In the genomic region with DNA sequence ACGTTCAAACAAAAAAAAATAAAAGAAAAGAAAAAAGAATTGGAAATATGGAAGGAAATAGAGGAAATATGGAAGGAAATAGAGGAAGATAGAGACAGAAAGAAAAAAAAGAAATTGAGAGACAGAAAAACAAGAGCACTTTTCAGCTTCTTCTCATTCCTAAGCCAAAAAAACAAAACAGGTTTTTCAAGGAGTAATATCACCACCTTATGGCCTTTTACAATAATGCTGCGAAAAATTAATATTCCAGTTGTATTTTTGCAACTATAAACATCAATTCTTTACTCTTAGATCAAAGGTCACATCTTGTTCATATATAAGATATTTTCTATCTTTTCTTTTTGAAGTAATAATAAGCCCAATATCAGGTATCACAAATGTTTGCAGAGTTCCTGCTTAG, we compare ENCODE assay signal across 13 cellular contexts.
A peak's percentile ranks its signal among the peaks of the same experiment; 100 is the strongest.
DNase-seq lines count a peak whose midpoint lies in the region; ATAC-seq, FAIRE-seq and TF ChIP-seq lines count a peak whose summit lies in the region.
"Had no signal": no experiment of that assay in that cellular context is flagged by ENCODE, and none has a peak within 500 bp of the region (broad histone marks: within the 10 kb centered on the region; RNA-seq: fewer than 3 reads in every experiment).

No MANE protein-coding gene starts in this region.

- H3K27me3 ChIP-seq in DND-41 (ENCODE audit: insufficient read depth, low read length, poor library complexity) (no peaks in the 10 kb centered on the region), Loucy (ENCODE audit: insufficient read depth, low read length, poor library complexity, severe bottlenecking) (no peaks in the 10 kb centered on the region), left ventricle myocardium inferior (ENCODE audit: low read depth) (no peaks in the 10 kb centered on the region)

- H3K4me3 ChIP-seq in DND-41 (ENCODE audit: low read depth in 1 of 2, low read length in 2 of 2), result no peak overlapping the region
- no peak overlapping the region for H3K4me3 ChIP-seq in Loucy (ENCODE audit: low read length, poor library complexity, severe bottlenecking)
- H3K4me3 ChIP-seq in left ventricle myocardium inferior, result no peak overlapping the region

- no peaks in the 10 kb centered on the region for H4K20me1 ChIP-seq in DND-41 (ENCODE audit: insufficient read depth, low read length)
- H4K20me1 ChIP-seq in Loucy (ENCODE audit: insufficient read depth, low read length, poor library complexity, severe bottlenecking), result no peaks in the 10 kb centered on the region

- H2AFZ ChIP-seq in DND-41 (ENCODE audit: low read depth, low read length), result no peak overlapping the region
- no peak overlapping the region for H2AFZ ChIP-seq in Loucy (ENCODE audit: low read length)

- H3K36me3 ChIP-seq in DND-41 (ENCODE audit: insufficient read depth, low read length), result no peaks in the 10 kb centered on the region
- H3K36me3 ChIP-seq in Loucy (ENCODE audit: insufficient read depth, low read length), result no peaks in the 10 kb centered on the region
- H3K36me3 ChIP-seq in left ventricle myocardium inferior, result no peaks in the 10 kb centered on the region

- H3K9ac ChIP-seq in DND-41 (ENCODE audit: low read depth, low read length) (no peak overlapping the region), Loucy (ENCODE audit: low read depth, low read length, poor library complexity, severe bottlenecking) (no peak overlapping the region)

- H3K36me3 Mint-ChIP-seq in brain (no peaks in the 10 kb centered on the region), nephron (ENCODE audit: low read depth) (no peaks in the 10 kb centered on the region)
- H3K36me3 Mint-ChIP-seq in activated naive CD4-positive, alpha-beta T cell treated with anti-CD3 and anti-CD28 coated beads for 36 hours (ENCODE audit: low read depth), result no peaks in the 10 kb centered on the region
- H3K36me3 Mint-ChIP-seq: immature natural killer cell; naive thymus-derived CD8-positive, alpha-beta T cell had no signal

- H3K9me2 ChIP-seq in Loucy (replicated peaks; ENCODE audit: low read depth, low read length), result no peaks in the 10 kb centered on the region

- no peak for FAIRE-seq in HTR-8/SVneo (lab: Jason Lieb, UNC)
- FAIRE-seq: RCC 7860 had no signal

- no peaks in the 10 kb centered on the region for H3F3A ChIP-seq in Loucy (ENCODE audit: low read depth)

- no peak overlapping the region for H3K27ac ChIP-seq in DND-41 (ENCODE audit: low read length)
- no peak overlapping the region for H3K27ac ChIP-seq in left ventricle myocardium inferior (replicated peaks)

- H3K9me3 Mint-ChIP-seq in brain (no peaks in the 10 kb centered on the region), nephron (no peaks in the 10 kb centered on the region)
- H3K9me3 Mint-ChIP-seq in activated naive CD4-positive, alpha-beta T cell treated with anti-CD3 and anti-CD28 coated beads for 36 hours, result no peaks in the 10 kb centered on the region
- H3K9me3 Mint-ChIP-seq: naive thymus-derived CD8-positive, alpha-beta T cell had no signal

- H3K79me2 ChIP-seq in DND-41 (ENCODE audit: insufficient read depth, low read length) (no peaks in the 10 kb centered on the region), Loucy (ENCODE audit: insufficient read depth, low read length) (no peaks in the 10 kb centered on the region)

- peak; percentile 55 for TF ChIP-seq CTCF in DND-41 (IDR thresholded peaks at IDR 0.05; ENCODE audit: borderline replicate concordance, extremely low read depth, low read length, poor library complexity, severe bottlenecking)
- TF ChIP-seq CTCF in Loucy (conservative IDR thresholded peaks at IDR 0.05; ENCODE audit: low read length), result peak; percentile 71
- TF ChIP-seq CTCF in brain (conservative IDR thresholded peaks at IDR 0.05), result peak; percentile 48 to 59
- TF ChIP-seq CTCF in nephron (IDR thresholded peaks at IDR 0.05; ENCODE audit: unreplicated experiment in 3 of 3), result peak; percentile 25 to 49 (median 28)
- TF ChIP-seq CTCF in left ventricle myocardium inferior (IDR thresholded peaks at IDR 0.05; ENCODE audit: borderline replicate concordance), result no peak

- ATAC-seq in DND-41 (ENCODE audit: insufficient read depth, low read depth), result no peak
- ATAC-seq: naive thymus-derived CD8-positive, alpha-beta T cell had no signal

- CTCF ChIA-PET in activated naive CD4-positive, alpha-beta T cell treated with anti-CD3 and anti-CD28 coated beads for 36 hours (lab: Charles Lee), result interaction anchor here (0.7 kb wide), 1 partner anchor 484 kb away, joined by 3 read pairs; no protein-coding TSS in a partner anchor

- H3K9me3 ChIP-seq in DND-41 (ENCODE audit: insufficient read depth, low read length, severe bottlenecking) (no peaks in the 10 kb centered on the region), Loucy (ENCODE audit: insufficient read depth, low read depth, low read length) (no peaks in the 10 kb centered on the region), left ventricle myocardium inferior (replicated peaks) (no peaks in the 10 kb centered on the region)

- no peak overlapping the region for H3K27ac Mint-ChIP-seq in brain
- no peak overlapping the region for H3K27ac Mint-ChIP-seq in nephron
- no peak overlapping the region for H3K27ac Mint-ChIP-seq in activated naive CD4-positive, alpha-beta T cell treated with anti-CD3 and anti-CD28 coated beads for 36 hours
- H3K27ac Mint-ChIP-seq: naive thymus-derived CD8-positive, alpha-beta T cell had no signal

- intact Hi-C loops in left ventricle myocardium inferior (cut with micrococcal nuclease), result no loop called here
- intact Hi-C loops in activated naive CD4-positive, alpha-beta T cell treated with anti-CD3 and anti-CD28 coated beads for 36 hours (cut with micrococcal nuclease), result no loop called here

- H3K4me1 Mint-ChIP-seq in brain (peaks cover 48% of the 10 kb centered on the region), nephron (peaks cover 4% of the 10 kb centered on the region)
- no peaks in the 10 kb centered on the region for H3K4me1 Mint-ChIP-seq in activated naive CD4-positive, alpha-beta T cell treated with anti-CD3 and anti-CD28 coated beads for 36 hours (ENCODE audit: low read depth)
- H3K4me1 Mint-ChIP-seq: immature natural killer cell; naive thymus-derived CD8-positive, alpha-beta T cell had no signal

- H3K4me1 ChIP-seq in DND-41 (ENCODE audit: insufficient read depth, low read length), result no peaks in the 10 kb centered on the region
- no peaks in the 10 kb centered on the region for H3K4me1 ChIP-seq in Loucy (ENCODE audit: insufficient read depth, low read length, poor library complexity, severe bottlenecking)
- no peaks in the 10 kb centered on the region for H3K4me1 ChIP-seq in left ventricle myocardium inferior

- H3K27me3 Mint-ChIP-seq in brain (no peaks in the 10 kb centered on the region), nephron (ENCODE audit: low read depth) (no peaks in the 10 kb centered on the region)
- H3K27me3 Mint-ChIP-seq in activated naive CD4-positive, alpha-beta T cell treated with anti-CD3 and anti-CD28 coated beads for 36 hours (ENCODE audit: low read depth), result no peaks in the 10 kb centered on the region

- DNase-seq in DND-41, result no peak
- DNase-seq in left ventricle myocardium inferior, result no peak
- no peak for DNase-seq in GOT3 (lab: John Stamatoyannopoulos, UW)
- DNase-seq in HTR-8/SVneo (ENCODE audit: insufficient read length, low spot score), result no peak
- no peak for DNase-seq in activated naive CD4-positive, alpha-beta T cell treated with anti-CD3 and anti-CD28 coated beads for 36 hours
- DNase-seq: erythroblast; immature natural killer cell; naive thymus-derived CD8-positive, alpha-beta T cell; NCI-H1436 treated with DMSO at 0.1 percent for 48 hours had no signal

- no peak overlapping the region for H3K4me2 ChIP-seq in DND-41 (ENCODE audit: insufficient read depth, low read length)
- no peak overlapping the region for H3K4me2 ChIP-seq in Loucy (ENCODE audit: low read depth, low read length, poor library complexity, severe bottlenecking)

- H3K4me3 Mint-ChIP-seq in brain (no peak overlapping the region), nephron (no peak overlapping the region)
- H3K4me3 Mint-ChIP-seq in activated naive CD4-positive, alpha-beta T cell treated with anti-CD3 and anti-CD28 coated beads for 36 hours, result no peak overlapping the region
- H3K4me3 Mint-ChIP-seq: immature natural killer cell; naive thymus-derived CD8-positive, alpha-beta T cell had no signal
